ENCODE assay signal across 21 cellular contexts in genomic region chrX:6026484-6026883, GRCh38.
"Had no signal": no experiment of that assay in that cellular context is flagged by ENCODE, and none has a peak within 500 bp of the region (broad histone marks: within the 10 kb centered on the region; RNA-seq: fewer than 3 reads in every experiment).

No MANE protein-coding gene starts in this region.

- H3K27me3 Mint-ChIP-seq: activated CD4-positive, alpha-beta T cell treated with anti-CD3 and anti-CD28 coated beads, Interleukin-2, amount 10 ng/mL, durations not matched to agents 7 days and 5 days; activated naive CD4-positive, alpha-beta T cell treated with anti-CD3 and anti-CD28 coated beads, Interleukin-2, amount 50 U/mL, for 24 hours; natural killer cell treated with Interleukin-12 subunit alpha and Interleukin-12 subunit beta and Interleukin-15 and Interleukin-18, amount 100 ng/mL, for 72 hours had no signal

- H3K36me3 ChIP-seq: ascending aorta, gastrocnemius medialis, heart left ventricle, lower lobe of right lung, sigmoid colon, stomach had no signal

- H3K4me3 Mint-ChIP-seq: activated CD4-positive, alpha-beta T cell treated with anti-CD3 and anti-CD28 coated beads, Interleukin-2, amount 10 ng/mL, durations not matched to agents 7 days and 5 days; activated naive CD4-positive, alpha-beta T cell treated with anti-CD3 and anti-CD28 coated beads, Interleukin-2, amount 50 U/mL, for 24 hours; activated T-cell treated with anti-CD3 and anti-CD28 coated beads, Interleukin-2, amount 50 U/mL, for 72 hours; mesothelial cell of epicardium; natural killer cell treated with Interleukin-12 subunit alpha and Interleukin-12 subunit beta and Interleukin-15 and Interleukin-18, amount 100 ng/mL, for 72 hours; stimulated activated effector memory CD8-positive, alpha-beta T cell treated with anti-CD3 and anti-CD28 coated beads, Interleukin-12 subunit alpha, Interleukin-12 subunit beta, amount 100 ng/mL, for 72 hours; T-helper 1 cell treated with Interleukin-12 subunit alpha and Interleukin-12 subunit beta and Interleukin-4 antibody, amounts not matched to agents 30 μg/mL and 1 μg/mL, for 36 hours had no signal

- DNase-seq: activated CD4-positive, alpha-beta T cell treated with anti-CD3 and anti-CD28 coated beads, Interleukin-2, amount 10 ng/mL, durations not matched to agents 7 days and 5 days; activated effector memory CD4-positive, alpha-beta T cell treated with anti-CD3 and anti-CD28 coated beads, Interleukin-2, amount 50 U/mL, for 16 hours; activated T-cell treated with anti-CD3 and anti-CD28 coated beads, Interleukin-2, amount 50 U/mL, for 72 hours; cerebellar nuclear complex; cortex of kidney; effector CD4-positive, alpha-beta T cell; gastrocnemius medialis; heart left ventricle; left cardiac atrium; lower lobe of right lung; sigmoid colon; stimulated activated CD4-positive, alpha-beta T cell treated with anti-CD3 and anti-CD28 coated beads, Interleukin-4, amount 100 ng/mL, for 24 hours; stomach had no signal

- ATAC-seq: activated CD4-positive, CD25-positive, alpha-beta regulatory T cell treated with anti-CD3 and anti-CD28 coated beads, Interleukin-2, amount 50 U/mL, for 24 hours; activated T-cell treated with anti-CD3 and anti-CD28 coated beads, Interleukin-2, amount 50 U/mL, for 72 hours; esophagus mucosa; gastrocnemius medialis; heart left ventricle; left cardiac atrium; lower lobe of right lung; natural killer cell treated with Interleukin-12 subunit alpha and Interleukin-12 subunit beta and Interleukin-15 and Interleukin-18, amount 100 ng/mL, for 72 hours; stimulated activated effector memory CD8-positive, alpha-beta T cell treated with anti-CD3 and anti-CD28 coated beads, Interleukin-12 subunit alpha, Interleukin-12 subunit beta, amount 100 ng/mL, for 72 hours had no signal

- H3K27ac ChIP-seq: ascending aorta, gastrocnemius medialis, heart left ventricle, lower lobe of right lung, sigmoid colon, stomach had no signal

- H3K36me3 Mint-ChIP-seq: activated naive CD4-positive, alpha-beta T cell treated with anti-CD3 and anti-CD28 coated beads, Interleukin-2, amount 50 U/mL, for 24 hours; natural killer cell treated with Interleukin-12 subunit alpha and Interleukin-12 subunit beta and Interleukin-15 and Interleukin-18, amount 100 ng/mL, for 72 hours; stimulated activated effector memory CD8-positive, alpha-beta T cell treated with anti-CD3 and anti-CD28 coated beads, Interleukin-12 subunit alpha, Interleukin-12 subunit beta, amount 100 ng/mL, for 72 hours had no signal

- H3K9me3 ChIP-seq: ascending aorta, gastrocnemius medialis, heart left ventricle, lower lobe of right lung, sigmoid colon, stomach had no signal

- H3K4me3 ChIP-seq: ascending aorta, gastrocnemius medialis, heart left ventricle, lower lobe of right lung, sigmoid colon, stomach had no signal

- H3K27me3 ChIP-seq: ascending aorta, gastrocnemius medialis, heart left ventricle, sigmoid colon, stomach had no signal

- H3K9me3 Mint-ChIP-seq: activated CD4-positive, alpha-beta T cell treated with anti-CD3 and anti-CD28 coated beads, Interleukin-2, amount 10 ng/mL, durations not matched to agents 7 days and 5 days; activated naive CD4-positive, alpha-beta T cell treated with anti-CD3 and anti-CD28 coated beads, Interleukin-2, amount 50 U/mL, for 24 hours; activated T-cell treated with anti-CD3 and anti-CD28 coated beads, Interleukin-2, amount 50 U/mL, for 72 hours; mesothelial cell of epicardium; T-helper 1 cell treated with Interleukin-12 subunit alpha and Interleukin-12 subunit beta and Interleukin-4 antibody, amounts not matched to agents 30 μg/mL and 1 μg/mL, for 36 hours had no signal

- H3K27ac Mint-ChIP-seq: activated CD4-positive, alpha-beta T cell treated with anti-CD3 and anti-CD28 coated beads, Interleukin-2, amount 10 ng/mL, durations not matched to agents 7 days and 5 days; activated naive CD4-positive, alpha-beta T cell treated with anti-CD3 and anti-CD28 coated beads, Interleukin-2, amount 50 U/mL, for 24 hours; activated T-cell treated with anti-CD3 and anti-CD28 coated beads, Interleukin-2, amount 50 U/mL, for 72 hours; mesothelial cell of epicardium; natural killer cell treated with Interleukin-12 subunit alpha and Interleukin-12 subunit beta and Interleukin-15 and Interleukin-18, amount 100 ng/mL, for 72 hours; stimulated activated effector memory CD8-positive, alpha-beta T cell treated with anti-CD3 and anti-CD28 coated beads, Interleukin-12 subunit alpha, Interleukin-12 subunit beta, amount 100 ng/mL, for 72 hours; T-helper 1 cell treated with Interleukin-12 subunit alpha and Interleukin-12 subunit beta and Interleukin-4 antibody, amounts not matched to agents 30 μg/mL and 1 μg/mL, for 36 hours had no signal

- H3K4me1 ChIP-seq: ascending aorta, gastrocnemius medialis, heart left ventricle, lower lobe of right lung, sigmoid colon, stomach had no signal

- H3K4me1 Mint-ChIP-seq: activated naive CD4-positive, alpha-beta T cell treated with anti-CD3 and anti-CD28 coated beads, Interleukin-2, amount 50 U/mL, for 24 hours; stimulated activated effector memory CD8-positive, alpha-beta T cell treated with anti-CD3 and anti-CD28 coated beads, Interleukin-12 subunit alpha, Interleukin-12 subunit beta, amount 100 ng/mL, for 72 hours had no signal
